8 cellular contexts compared by ENCODE assay signal in the genomic region with DNA sequence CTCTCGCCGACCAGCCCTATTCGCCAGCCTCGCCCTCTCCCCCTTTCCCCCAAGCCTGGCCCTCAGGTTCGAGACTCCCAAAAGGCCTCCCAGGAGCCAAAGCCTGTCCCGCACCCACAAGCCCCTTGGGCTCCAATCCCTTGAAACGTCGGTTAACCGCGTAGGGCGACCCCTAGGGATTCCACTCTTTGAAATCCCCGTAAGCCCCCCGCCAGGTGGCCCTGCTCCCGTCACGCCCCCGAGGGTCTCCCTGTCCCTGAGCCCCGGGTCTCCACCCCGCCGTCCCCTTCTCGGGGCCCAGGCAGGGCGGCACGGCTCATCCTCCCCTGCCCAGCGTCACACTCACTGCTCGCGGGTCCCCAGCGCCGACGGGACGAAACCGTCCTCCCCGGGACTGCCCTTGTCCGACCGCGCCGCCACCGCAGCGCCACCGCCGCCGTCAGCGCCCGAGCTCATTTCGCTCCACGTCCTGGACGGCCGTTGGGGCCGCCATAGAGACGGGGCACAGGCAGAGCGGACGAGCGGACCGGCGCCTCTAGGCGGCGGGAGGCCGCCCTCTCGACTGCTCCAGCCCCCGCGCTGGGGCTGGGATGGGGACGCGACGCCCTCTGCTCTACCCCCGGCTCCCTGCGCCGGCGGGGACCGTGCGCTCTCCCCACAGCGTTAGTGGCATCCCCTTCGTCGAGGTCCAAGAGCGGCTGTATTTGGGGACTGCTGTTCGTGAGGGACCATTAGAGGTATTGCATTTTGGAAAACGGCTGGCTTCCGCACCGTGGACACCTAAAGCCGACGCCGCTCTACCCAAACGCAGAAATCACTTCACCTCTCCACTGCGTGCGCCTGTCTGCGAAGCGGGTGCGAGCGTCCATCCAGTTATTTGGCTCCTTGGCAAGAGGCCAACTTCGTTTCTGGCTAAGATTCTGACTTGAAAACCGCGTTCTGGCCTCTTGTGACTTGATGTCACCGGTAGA. TPM values are rescaled to one million over a fixed set of nuclear protein-coding genes. Genes with fewer than 3 reads are reported as not detected.
DNase-seq lines count a peak whose midpoint lies in the region; ATAC-seq and TF ChIP-seq lines count a peak whose summit lies in the region.

A gene (minus strand): TSS at position 510 of the 971 bp plus-strand sequence. CDS start 54 bp downstream, at position 456.

- peaks cover 3% of the 10 kb centered on the region for H3K36me3 ChIP-seq in mammary epithelial cell (ENCODE audit: insufficient read depth, low read length)

- H2AFZ ChIP-seq in mammary epithelial cell (ENCODE audit: low read depth, low read length), result peak within 1 kb of the TSS; percentile 100

- H3K9me3 ChIP-seq in AG04450 (ENCODE audit: control insufficient read depth, insufficient read depth, low read length), result no peaks in the 10 kb centered on the region; the same call in 1 of the 2 replicates
- H3K9me3 ChIP-seq in mammary epithelial cell (replicated peaks; ENCODE audit: insufficient read depth, low read length), result no peaks in the 10 kb centered on the region

- H3K4me2 ChIP-seq in mammary epithelial cell (ENCODE audit: insufficient read depth, low read depth, low read length), result peak within 1 kb of the TSS; percentile 81

- CTCF ChIA-PET in AG04450 (lab: Charles Lee) (interaction anchor here (0.6 to 1.1 kb wide), 5 partner anchors 9 to 1723 kb away, joined by 3 to 6 read pairs (median 3); no protein-coding TSS in a partner anchor), mammary epithelial cell (lab: Charles Lee; ENCODE audit: low non-redundant PET) (no interaction called here)

- POLR2A ChIA-PET in AG04450 (lab: Yijun Ruan, JAX), result interaction anchor here (0.5 to 1.6 kb wide), 4 partner anchors 10 to 185 kb away, joined by 3 to 9 read pairs (median 6); a partner anchor contains a TSS

- intact Hi-C loops in mammary epithelial cell (cut with micrococcal nuclease), result loop anchor here (1.0 to 10.0 kb wide), 3 partner anchors 10 to 253 kb away; a partner anchor contains a TSS

- peak within 1 kb of the TSS; percentile 92 for H3K4me3 ChIP-seq in AG04450 (ENCODE audit: low read depth, low read length)
- H3K4me3 ChIP-seq in WI38 (ENCODE audit: low read depth, low read length), result peak within 1 kb of the TSS; percentile 91
- peak within 1 kb of the TSS; percentile 94 to 97 (median 95) for H3K4me3 ChIP-seq in mammary epithelial cell (replicated peaks in 1 of 3; ENCODE audit: insufficient read depth in 1 of 3, low read depth in 2 of 3, low read length in 3 of 3)

- ATAC-seq in GM18868 (IDR thresholded peaks at IDR 0.05; ENCODE audit: unreplicated experiment) (peak; percentile 88), HG03103 (IDR thresholded peaks at IDR 0.05; ENCODE audit: low read depth, unreplicated experiment) (peak; percentile 88)

- 5% methylated on average over 28 of the region's 90 CpGs for WGBS in mammary epithelial cell (ENCODE audit: low coverage, missing lambda C conversion rate)

- no TSS peak for BruUV-seq in mammary epithelial cell (replicated peaks; lab: Mats Ljungman, UMichigan)

- peak; percentile 35; the same call in 1 of the 2 replicates for TF ChIP-seq CTCF in AG04450 (IDR thresholded peaks at IDR 0.05; ENCODE audit: low read depth, low read length)
- no peak for TF ChIP-seq CTCF in WI38 (IDR thresholded peaks at IDR 0.05; ENCODE audit: low read depth, low read length)
- peak in 1 of 2 donors; percentile 44 for TF ChIP-seq CTCF in mammary epithelial cell (conservative IDR thresholded peaks at IDR 0.05 in 1 of 2, IDR thresholded peaks at IDR 0.05 in 1 of 2; ENCODE audit: extremely low read depth in 1 of 2, insufficient read depth in 1 of 2, low read depth in 1 of 2, low read length in 2 of 2)

- H3K27me3 ChIP-seq in AG04450 (ENCODE audit: control insufficient read depth, insufficient read depth, low read length) (no peaks in the 10 kb centered on the region), mammary epithelial cell (ENCODE audit: insufficient read depth, low read length) (no peaks in the 10 kb centered on the region)

- H3K4me1 ChIP-seq in mammary epithelial cell (ENCODE audit: insufficient read depth, low read length), result no peaks in the 10 kb centered on the region

- in situ Hi-C loops in mammary epithelial cell (cut with MboI; ENCODE audit: low sequenced_read_pairs in 2 of 2), result no loop called here

- peak within 1 kb of the TSS; percentile 97 for H3K9ac ChIP-seq in mammary epithelial cell (ENCODE audit: insufficient read depth, low read length)

- peaks cover 41% of the 10 kb centered on the region for H3K79me2 ChIP-seq in mammary epithelial cell (ENCODE audit: insufficient read depth, low read length)

- H3K27ac ChIP-seq in AG04450 (ENCODE audit: low read depth, low read length) (peak within 1 kb of the TSS; percentile 73), mammary epithelial cell (ENCODE audit: insufficient read depth, low read depth, low read length) (peak within 1 kb of the TSS; percentile 79)

- dilution Hi-C loops in mammary epithelial cell (cut with HindIII; ENCODE audit: low sequenced_read_pairs), result no loop called here

- no peaks in the 10 kb centered on the region for H4K20me1 ChIP-seq in mammary epithelial cell (ENCODE audit: insufficient read depth, low read length)

- DNase-seq in AG04450 (ENCODE audit: low read depth, low spot score) (peak; percentile 65), NCI-H2171 treated with DMSO at 0.1 percent for 48 hours (lab: John Stamatoyannopoulos, UW) (peak; percentile 57), mammary epithelial cell (peak; percentile 82), inferior parietal cortex (ENCODE audit: extremely low spot score) (peak; percentile 83)
- DNase-seq in stimulated activated CD4-positive, alpha-beta T cell treated with anti-CD3 and anti-CD28 coated beads, Interleukin-12 subunit alpha, Interleukin-12 subunit beta, amount 100 ng/mL, for 24 hours (ENCODE audit: low read depth in 2 of 2), result peak; percentile 69 to 70

RNA-seq across cellular contexts. Expression of the gene that starts here (rescaled TPM):
- 16.3 and 24.0 TPM in 2 replicates for polyA plus RNA-seq in AG04450 (2011; rRNA removed)
- polyA minus RNA-seq in AG04450 (2011; rRNA and poly(A)+ RNA removed), result 8.6 and 10.5 TPM in 2 replicates
- total RNA-seq in mammary epithelial cell, result 10 to 100 TPM; 13.0 to 15.7 TPM
- polyA plus RNA-seq in mammary epithelial cell, result 8.7 TPM
- 0.93 TPM for polyA minus RNA-seq in mammary epithelial cell

Comparison
In these comparisons a context has a peak if more than half of its experiments do, and no peak if none do; other contexts are left out.
1. Peak in every context shown above with its lines: DNase-seq, ATAC-seq, H3K4me3 ChIP-seq and H3K27ac ChIP-seq.